In the genomic region with DNA sequence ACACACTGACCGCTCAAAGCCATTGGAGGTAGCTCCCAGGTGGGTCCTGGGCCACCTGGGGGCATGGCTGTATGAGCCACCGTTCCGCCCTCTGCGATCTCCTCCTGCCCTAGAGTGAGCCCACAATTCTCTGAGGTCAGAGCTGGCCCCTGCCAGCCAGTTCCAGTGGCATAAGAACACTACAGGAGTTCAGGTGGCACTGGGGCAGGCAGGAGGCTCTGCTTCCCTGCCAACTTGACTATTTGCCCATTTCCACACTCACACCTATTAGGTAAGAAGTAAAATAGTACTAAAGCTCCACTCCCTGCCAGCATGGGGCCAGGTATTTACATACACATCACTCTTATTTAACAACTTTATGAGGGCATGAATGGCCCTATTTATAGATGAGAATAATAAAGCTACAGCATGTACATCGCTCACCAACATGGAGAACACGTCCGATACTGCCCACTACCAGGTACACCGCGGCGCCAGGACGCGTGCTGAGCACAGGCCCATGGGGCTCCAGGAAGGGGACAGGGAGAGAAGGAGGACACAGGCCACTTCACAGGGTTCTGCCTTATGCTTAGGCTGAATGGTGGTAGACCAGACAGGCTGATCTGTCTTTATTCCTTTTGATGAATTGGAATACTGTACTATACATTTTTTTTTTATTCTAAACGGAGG, we compare ENCODE assay signal across 14 cellular contexts. TPM values are rescaled to one million over a fixed set of nuclear protein-coding genes. Genes with fewer than 3 reads are reported as not detected.
A peak's percentile ranks its signal among the peaks of the same experiment; 100 is the strongest.
DNase-seq lines count a peak whose midpoint lies in the region; ATAC-seq, FAIRE-seq and TF ChIP-seq lines count a peak whose summit lies in the region.
"Had no signal": no experiment of that assay in that cellular context is flagged by ENCODE, and none has a peak within 500 bp of the region (broad histone marks: within the 10 kb centered on the region; RNA-seq: fewer than 3 reads in every experiment).

No MANE protein-coding gene starts in this region.

- POLR2A ChIA-PET in activated CD8-positive, alpha-beta T cell treated with anti-CD3 and anti-CD28 coated beads, Interleukin-2, amount 10 ng/mL, durations not matched to agents 7 days and 5 days (lab: Charles Lee): interaction anchor here (0.7 kb wide), 1 partner anchor 18 kb away, joined by 3 read pairs; no protein-coding TSS in a partner anchor

- intact Hi-C loops in right cardiac atrium (cut with DNase I) (loop anchor here in 1 of 4 donors (10.0 kb wide), 1 partner anchor 291 kb away; a partner anchor contains a TSS), heart right ventricle (cut with DNase I) (loop anchor here in 3 of 10 donors (2.0 to 10.0 kb wide), 3 partner anchors 75 to 291 kb away; a partner anchor contains a TSS), colonic mucosa (cut with DNase I) (no loop called here), uterus (cut with DNase I; ENCODE audit: low total_unique reads) (no loop called here)

- no peak overlapping the region for H3K27ac ChIP-seq in right cardiac atrium (ENCODE audit: low read length)
- H3K27ac ChIP-seq in heart right ventricle: no peak overlapping the region
- H3K27ac ChIP-seq in colonic mucosa: no peak overlapping the region
- no peak overlapping the region for H3K27ac ChIP-seq in uterus

- H3K4me1 ChIP-seq in right cardiac atrium (ENCODE audit: control insufficient read depth, insufficient read depth, low read length) (peaks cover 2% of the 10 kb centered on the region), heart right ventricle (peaks cover 8 to 71% (median 26%) of the 10 kb centered on the region in 9 donors), colonic mucosa (peaks cover 27% of the 10 kb centered on the region), uterus (no peaks in the 10 kb centered on the region)

- H3K4me3 Mint-ChIP-seq in activated CD8-positive, alpha-beta T cell treated with anti-CD3 and anti-CD28 coated beads, Interleukin-2, amount 10 ng/mL, durations not matched to agents 7 days and 5 days: no peak overlapping the region
- no peak overlapping the region for H3K4me3 Mint-ChIP-seq in memory B cell

- H3K36me3 Mint-ChIP-seq in activated CD8-positive, alpha-beta T cell treated with anti-CD3 and anti-CD28 coated beads, Interleukin-2, amount 10 ng/mL, durations not matched to agents 7 days and 5 days (ENCODE audit: low read depth): no peaks in the 10 kb centered on the region
- H3K36me3 Mint-ChIP-seq in memory B cell: no peaks in the 10 kb centered on the region

- H3K9me3 Mint-ChIP-seq in activated CD8-positive, alpha-beta T cell treated with anti-CD3 and anti-CD28 coated beads, Interleukin-2, amount 10 ng/mL, durations not matched to agents 7 days and 5 days (ENCODE audit: insufficient read depth): no peaks in the 10 kb centered on the region
- no peaks in the 10 kb centered on the region for H3K9me3 Mint-ChIP-seq in memory B cell

- DNase-seq in right cardiac atrium (peak in 2 of 3 donors; percentile 23 to 44), heart right ventricle (no peak), memory B cell (ENCODE audit: low spot score in 2 of 2) (no peak), colonic mucosa (no peak), H54 (ENCODE audit: insufficient read length, low spot score) (no peak), uterus (no peak)
- DNase-seq in activated CD8-positive, alpha-beta T cell treated with anti-CD3 and anti-CD28 coated beads, Interleukin-2, amount 10 ng/mL, durations not matched to agents 7 days and 5 days: no peak
- DNase-seq: GDM1, hypothalamus, NCI-H1092, NCI-H226 had no signal

- H3K36me3 ChIP-seq in heart right ventricle: peaks cover 0 to 3% (median 0%) of the 10 kb centered on the region in 9 donors
- no peaks in the 10 kb centered on the region for H3K36me3 ChIP-seq in colonic mucosa
- no peaks in the 10 kb centered on the region for H3K36me3 ChIP-seq in uterus

- TF ChIP-seq POLR2A in H54 (IDR thresholded peaks at IDR 0.05; ENCODE audit: low read depth, low read length): no peak
- no peak for TF ChIP-seq POLR2A in uterus (IDR thresholded peaks at IDR 0.05)

- no peak overlapping the region for H3K9ac ChIP-seq in colonic mucosa (ENCODE audit: low read depth in 2 of 2, low read length in 2 of 2)

- WGBS in right cardiac atrium: 92% methylated on average over 13 of the region's 13 CpGs
- WGBS in heart right ventricle, 2 donors: 97% methylated on average over 13 of the region's 13 CpGs

- no peak for ATAC-seq in right cardiac atrium
- no peak for ATAC-seq in heart right ventricle
- no peak for ATAC-seq in activated CD8-positive, alpha-beta T cell treated with anti-CD3 and anti-CD28 coated beads, Interleukin-2, amount 10 ng/mL, durations not matched to agents 7 days and 5 days
- no peak for ATAC-seq in memory B cell (ENCODE audit: low read depth)
- no peak for ATAC-seq in GM19467 (IDR thresholded peaks at IDR 0.05; ENCODE audit: unreplicated experiment)

- H3K4me3 ChIP-seq in right cardiac atrium (ENCODE audit: low read length): no peak overlapping the region
- no peak overlapping the region for H3K4me3 ChIP-seq in heart right ventricle
- H3K4me3 ChIP-seq in colonic mucosa: no peak overlapping the region
- no peak overlapping the region for H3K4me3 ChIP-seq in uterus

- H3K4me1 Mint-ChIP-seq in activated CD8-positive, alpha-beta T cell treated with anti-CD3 and anti-CD28 coated beads, Interleukin-2, amount 10 ng/mL, durations not matched to agents 7 days and 5 days (ENCODE audit: low read depth): peaks cover 50% of the 10 kb centered on the region
- peaks cover 39% of the 10 kb centered on the region for H3K4me1 Mint-ChIP-seq in memory B cell

- H3K27me3 Mint-ChIP-seq in activated CD8-positive, alpha-beta T cell treated with anti-CD3 and anti-CD28 coated beads, Interleukin-2, amount 10 ng/mL, durations not matched to agents 7 days and 5 days (ENCODE audit: low read depth): no peaks in the 10 kb centered on the region
- H3K27me3 Mint-ChIP-seq in memory B cell: no peaks in the 10 kb centered on the region

- H3K9me3 ChIP-seq in right cardiac atrium (ENCODE audit: control insufficient read depth, low read length) (no peaks in the 10 kb centered on the region), heart right ventricle (no peaks in the 10 kb centered on the region), colonic mucosa (no peaks in the 10 kb centered on the region), uterus (no peaks in the 10 kb centered on the region)

- TF ChIP-seq CTCF in heart right ventricle (IDR thresholded peaks at IDR 0.05): no peak
- no peak for TF ChIP-seq CTCF in colonic mucosa (IDR thresholded peaks at IDR 0.05)
- no peak for TF ChIP-seq CTCF in uterus (IDR thresholded peaks at IDR 0.05)

- CTCF ChIA-PET in activated CD8-positive, alpha-beta T cell treated with anti-CD3 and anti-CD28 coated beads, Interleukin-2, amount 10 ng/mL, durations not matched to agents 7 days and 5 days (lab: Charles Lee): interaction anchor here (0.6 to 7.4 kb wide), 2 partner anchors 79 to 258 kb away, joined by 3 to 58 read pairs; no protein-coding TSS in a partner anchor

- H3K27me3 ChIP-seq in right cardiac atrium (ENCODE audit: control insufficient read depth, insufficient read depth) (no peaks in the 10 kb centered on the region), heart right ventricle (no peaks in the 10 kb centered on the region), colonic mucosa (no peaks in the 10 kb centered on the region), uterus (no peaks in the 10 kb centered on the region)

- peak overlapping the region; percentile 61 for H3K27ac Mint-ChIP-seq in activated CD8-positive, alpha-beta T cell treated with anti-CD3 and anti-CD28 coated beads, Interleukin-2, amount 10 ng/mL, durations not matched to agents 7 days and 5 days
- peak overlapping the region; percentile 80 for H3K27ac Mint-ChIP-seq in memory B cell

- FAIRE-seq in H54 (lab: Jason Lieb, UNC): no peak
- FAIRE-seq: colon, HTR-8/SVneo had no signal

RNA-seq across cellular contexts. Expression of a gene that starts 26.2 kb away (rescaled TPM):
- total RNA-seq in right cardiac atrium: 10 to 100 TPM; 18.6 to 33.5 (median 19.7) TPM
- 11.1 TPM for polyA plus RNA-seq in right cardiac atrium
- 10 to 100 TPM; 16.3 to 30.0 (median 18.7) TPM for total RNA-seq in heart right ventricle
- 10 to 100 TPM; 15.5 to 20.6 TPM for polyA plus RNA-seq in heart right ventricle
- 10 to 100 TPM; 28.8 to 29.2 TPM for total RNA-seq in activated CD8-positive, alpha-beta T cell treated with anti-CD3 and anti-CD28 coated beads, Interleukin-2, amount 10 ng/mL, durations not matched to agents 7 days and 5 days
- total RNA-seq in colonic mucosa: 10 to 100 TPM; 30.8 to 48.1 TPM
- total RNA-seq in uterus: 100 to 1,000 TPM in 1 of 4 donors, 10 to 100 TPM in 3; 21.8 to 205 (median 42.2) TPM

Comparison
In these comparisons a context has a peak if more than half of its experiments do, and no peak if none do; other contexts are left out.
1. DNase-seq: peak in right cardiac atrium (2 of 3); none in heart right ventricle (0 of 2), activated CD8-positive, alpha-beta T cell treated with anti-CD3 and anti-CD28 coated beads, Interleukin-2, amount 10 ng/mL, durations not matched to agents 7 days and 5 days (single experiment), memory B cell (0 of 2), colonic mucosa (single experiment), H54 (single experiment) and uterus (0 of 2).